ENCODE assay signal across 1 cellular context in genomic region chrX:130902783-130903613, GRCh38.
A peak's percentile ranks its signal among the peaks of the same experiment; 100 is the strongest.
TF ChIP-seq lines count a peak whose summit lies in the region.

Gene ENOX2, minus strand, starts transcription at chrX:130903209. Its CDS starts 199,993 bp downstream, at chrX:130703216.

TF ChIP-seq in HepG2, 621 proteins besides CTCF, POLR2A, EP300 and RAD21 (continued from another document and continues in another):
- TF ChIP-seq ZBTB39 (CRISPR knock-in tag; IDR thresholded peaks at IDR 0.05) (no peak), ATM (IDR thresholded peaks at IDR 0.05; ENCODE audit: borderline replicate concordance) (no peak), ZNF496 (CRISPR knock-in tag; IDR thresholded peaks at IDR 0.05; ENCODE audit: insufficient replicate concordance) (no peak), CHCHD3 (CRISPR knock-in tag; IDR thresholded peaks at IDR 0.05) (no peak), ZNF180 (CRISPR knock-in tag; IDR thresholded peaks at IDR 0.05; ENCODE audit: borderline replicate concordance, low read depth) (no peak), ZBTB46 (CRISPR knock-in tag; IDR thresholded peaks at IDR 0.05; ENCODE audit: borderline replicate concordance) (no peak), ARID5B (CRISPR knock-in tag; IDR thresholded peaks at IDR 0.05) (no peak; the same call in 1 of the 2 replicates), ZNF292 (CRISPR knock-in tag; IDR thresholded peaks at IDR 0.05; ENCODE audit: borderline replicate concordance, low read depth) (no peak), ZNF317 (CRISPR knock-in tag; IDR thresholded peaks at IDR 0.05) (peak; percentile 61; the same call in 1 of the 2 replicates), ZSCAN9 (CRISPR knock-in tag; IDR thresholded peaks at IDR 0.05; ENCODE audit: borderline replicate concordance) (no peak), NFE2L1 (CRISPR knock-in tag; IDR thresholded peaks at IDR 0.05; ENCODE audit: borderline replicate concordance) (no peak), PHF21A (CRISPR knock-in tag; IDR thresholded peaks at IDR 0.05) (peak; percentile 63), CEBPG (CRISPR knock-in tag; IDR thresholded peaks at IDR 0.05) (no peak), FOXP1 (IDR thresholded peaks at IDR 0.05) (no peak), FOXP1 (CRISPR knock-in tag; IDR thresholded peaks at IDR 0.05) (no peak), ZNF260 (CRISPR knock-in tag; IDR thresholded peaks at IDR 0.05; ENCODE audit: borderline replicate concordance, low read depth) (no peak), ARHGAP35 (CRISPR knock-in tag; IDR thresholded peaks at IDR 0.05; ENCODE audit: borderline replicate concordance) (no peak), ZFP82 (CRISPR knock-in tag; IDR thresholded peaks at IDR 0.05; ENCODE audit: borderline replicate concordance) (no peak), ZIK1 (CRISPR knock-in tag; IDR thresholded peaks at IDR 0.05; ENCODE audit: borderline replicate concordance, low read depth) (no peak), ZBTB21 (CRISPR knock-in tag; IDR thresholded peaks at IDR 0.05) (no peak), ZNF614 (CRISPR knock-in tag; IDR thresholded peaks at IDR 0.05; ENCODE audit: borderline replicate concordance) (no peak), KLF13 (CRISPR knock-in tag; IDR thresholded peaks at IDR 0.05) (0 out of 2 replicates have a peak, but pooled peaks have one; percentile 53), ARNT2 (CRISPR knock-in tag; IDR thresholded peaks at IDR 0.05; ENCODE audit: low read depth) (no peak), NFYB (CRISPR knock-in tag; IDR thresholded peaks at IDR 0.05) (peak; percentile 84), HNRNPK (IDR thresholded peaks at IDR 0.05; ENCODE audit: low read depth, low read length, poor library complexity, severe bottlenecking) (no peak), ZNF558 (CRISPR knock-in tag; IDR thresholded peaks at IDR 0.05; ENCODE audit: borderline replicate concordance) (peak; percentile 71; the same call in 1 of the 2 replicates), KDM2A (CRISPR knock-in tag; IDR thresholded peaks at IDR 0.05; ENCODE audit: borderline replicate concordance, low read depth) (peak; percentile 26; the same call in 1 of the 2 replicates), KIAA2018 (CRISPR knock-in tag; IDR thresholded peaks at IDR 0.05; ENCODE audit: borderline replicate concordance) (no peak), SP4 (CRISPR knock-in tag; IDR thresholded peaks at IDR 0.05) (no peak), ARID4A (CRISPR knock-in tag; IDR thresholded peaks at IDR 0.05; ENCODE audit: borderline replicate concordance) (peak; percentile 48; the same call in 1 of the 2 replicates), TSC22D2 (CRISPR knock-in tag; IDR thresholded peaks at IDR 0.05; ENCODE audit: borderline replicate concordance) (0 out of 2 replicates have a peak, but pooled peaks have one; percentile 29), GFI1 (CRISPR knock-in tag; IDR thresholded peaks at IDR 0.05; ENCODE audit: borderline replicate concordance) (no peak), HNRNPL (IDR thresholded peaks at IDR 0.05; ENCODE audit: low read depth, low read length) (0 out of 2 replicates have a peak, but pooled peaks have one; percentile 46), SALL1 (CRISPR knock-in tag; IDR thresholded peaks at IDR 0.05) (peak; percentile 63), CEBPB (IDR thresholded peaks at IDR 0.05; ENCODE audit: borderline replicate concordance, low read depth, low read length) (no peak), CREB1 (IDR thresholded peaks at IDR 0.05) (peak; percentile 20; the same call in 1 of the 2 replicates), CREB1 (CRISPR knock-in tag; IDR thresholded peaks at IDR 0.05) (peak; percentile 87), ELF1 (CRISPR knock-in tag; IDR thresholded peaks at IDR 0.05) (peak; percentile 84)
- TF ChIP-seq, protein P1, sequence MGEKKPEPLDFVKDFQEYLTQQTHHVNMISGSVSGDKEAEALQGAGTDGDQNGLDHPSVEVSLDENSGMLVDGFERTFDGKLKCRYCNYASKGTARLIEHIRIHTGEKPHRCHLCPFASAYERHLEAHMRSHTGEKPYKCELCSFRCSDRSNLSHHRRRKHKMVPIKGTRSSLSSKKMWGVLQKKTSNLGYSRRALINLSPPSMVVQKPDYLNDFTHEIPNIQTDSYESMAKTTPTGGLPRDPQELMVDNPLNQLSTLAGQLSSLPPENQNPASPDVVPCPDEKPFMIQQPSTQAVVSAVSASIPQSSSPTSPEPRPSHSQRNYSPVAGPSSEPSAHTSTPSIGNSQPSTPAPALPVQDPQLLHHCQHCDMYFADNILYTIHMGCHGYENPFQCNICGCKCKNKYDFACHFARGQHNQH (CRISPR knock-in tag; IDR thresholded peaks at IDR 0.05): 0 out of 2 replicates have a peak, but pooled peaks have one; percentile 22
- TF ChIP-seq, protein P2, sequence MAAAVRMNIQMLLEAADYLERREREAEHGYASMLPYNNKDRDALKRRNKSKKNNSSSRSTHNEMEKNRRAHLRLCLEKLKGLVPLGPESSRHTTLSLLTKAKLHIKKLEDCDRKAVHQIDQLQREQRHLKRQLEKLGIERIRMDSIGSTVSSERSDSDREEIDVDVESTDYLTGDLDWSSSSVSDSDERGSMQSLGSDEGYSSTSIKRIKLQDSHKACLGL (CRISPR knock-in tag; IDR thresholded peaks at IDR 0.05): no peak; the same call in 1 of the 2 replicates
